ENCODE assay signal across 11 cellular contexts in the genomic region with DNA sequence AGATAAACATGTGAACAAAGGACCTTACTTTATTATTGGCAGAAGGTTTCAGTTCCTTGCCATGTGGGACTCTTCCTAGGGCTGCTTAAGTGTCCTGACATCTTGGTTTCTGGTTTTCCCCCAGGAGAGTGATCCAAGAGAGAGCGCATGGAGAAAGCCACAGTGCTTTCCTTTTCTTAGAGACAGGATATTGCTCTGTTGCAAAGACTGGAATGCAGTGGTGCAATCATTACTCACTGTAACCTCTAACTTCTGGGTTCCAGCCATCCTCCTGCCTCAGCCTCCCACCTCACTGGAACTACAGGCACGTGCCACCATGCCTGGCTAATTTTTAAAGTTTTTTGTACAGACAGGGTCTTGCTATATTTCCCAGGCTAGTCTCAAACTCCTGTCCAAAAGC.
"Had no signal": no experiment of that assay in that cellular context is flagged by ENCODE, and none has a peak within 500 bp of the region (broad histone marks: within the 10 kb centered on the region; RNA-seq: fewer than 3 reads in every experiment).

No MANE protein-coding gene starts in this region.

- H3K36me3 ChIP-seq: heart left ventricle, left lung had no signal

- ATAC-seq: heart left ventricle; left lung; right cardiac atrium; stimulated activated memory B cell treated with anti-CD40 and anti-IgM and Interleukin-4, amounts not matched to agents 10 μg/mL and 1 μg/mL and 100 μg/mL, for 72 hours had no signal

- H3K9me3 ChIP-seq: left lung had no signal

- H3K27me3 ChIP-seq: left lung had no signal

- H3K4me3 ChIP-seq: heart left ventricle, left lung had no signal

- DNase-seq: activated B cell treated with CpG ODN at 0.5 μM for 24 hours; activated CD4-positive, alpha-beta T cell treated with anti-CD3 and anti-CD28 coated beads, Interleukin-2, amount 10 ng/mL, durations not matched to agents 24 days and 14 days; activated naive CD4-positive, alpha-beta T cell treated with Interleukin-2 at 50 U/mL for 16 hours; heart left ventricle; left lung; mesendoderm; occipital lobe; right cardiac atrium; stimulated activated CD4-positive, alpha-beta T cell treated with anti-CD3 and anti-CD28 coated beads, Interleukin-1b, Interleukin-23, amount 100 ng/mL, for 48 hours; T-helper 2 cell had no signal

- H3K27ac ChIP-seq: heart left ventricle, left lung had no signal

- H3K4me1 ChIP-seq: heart left ventricle, left lung had no signal
